Comparison of ENCODE assay signal across 9 cellular contexts in genomic region chr19:10758978-10759377, GRCh38. TPM values are rescaled to one million over a fixed set of nuclear protein-coding genes. Genes with fewer than 3 reads are reported as not detected.
A peak's percentile ranks its signal among the peaks of the same experiment; 100 is the strongest.
DNase-seq lines count a peak whose midpoint lies in the region; ATAC-seq and TF ChIP-seq lines count a peak whose summit lies in the region.
"Had no signal": no experiment of that assay in that cellular context is flagged by ENCODE, and none has a peak within 500 bp of the region (broad histone marks: within the 10 kb centered on the region; RNA-seq: fewer than 3 reads in every experiment).

No MANE protein-coding gene starts in this region.

- no peak for TF ChIP-seq EP300 in stomach (IDR thresholded peaks at IDR 0.05)

- peaks cover 3% of the 10 kb centered on the region for H3K9me3 Mint-ChIP-seq in activated naive CD4-positive, alpha-beta T cell treated with anti-CD3 and anti-CD28 coated beads for 36 hours
- H3K9me3 Mint-ChIP-seq in T-cell = no peaks in the 10 kb centered on the region

- peak overlapping the region; percentile 96 for H3K27ac Mint-ChIP-seq in activated naive CD4-positive, alpha-beta T cell treated with anti-CD3 and anti-CD28 coated beads for 36 hours
- H3K27ac Mint-ChIP-seq in T-cell = peak overlapping the region; percentile 83 to 95

- intact Hi-C loops in activated naive CD4-positive, alpha-beta T cell treated with anti-CD3 and anti-CD28 coated beads for 36 hours (cut with micrococcal nuclease) = loop anchor here (1.0 to 5.0 kb wide), 5 partner anchors 28 to 333 kb away; partner anchors contain the start of gene TMED1
- intact Hi-C loops in stomach (cut with DNase I; ENCODE audit: low total_unique reads) = no loop called here

- H3K36me3 Mint-ChIP-seq in activated naive CD4-positive, alpha-beta T cell treated with anti-CD3 and anti-CD28 coated beads for 36 hours (ENCODE audit: low read depth) = peaks cover 27% of the 10 kb centered on the region
- H3K36me3 Mint-ChIP-seq in T-cell = peaks cover 18% of the 10 kb centered on the region

- H3K4me3 Mint-ChIP-seq in activated naive CD4-positive, alpha-beta T cell treated with anti-CD3 and anti-CD28 coated beads for 36 hours = peak overlapping the region; percentile 71
- peak overlapping the region; percentile 50 to 69 (median 69) for H3K4me3 Mint-ChIP-seq in T-cell

- 82 to 88% (median 84%) methylated on average over 5 of the region's 5 CpGs for WGBS in stomach, 5 donors

- H3K9me3 ChIP-seq in stomach = no peaks in the 10 kb centered on the region

- H3K4me1 ChIP-seq in stomach = peaks cover 55 to 90% (median 68%) of the 10 kb centered on the region in 4 donors

- peaks cover 15 to 40% (median 34%) of the 10 kb centered on the region in 4 donors for H3K36me3 ChIP-seq in stomach

- no peak for TF ChIP-seq CTCF in epithelial cell of proximal tubule (conservative IDR thresholded peaks at IDR 0.05; ENCODE audit: low read depth, low read length)
- TF ChIP-seq CTCF in stomach (IDR thresholded peaks at IDR 0.05) = no peak

- ATAC-seq in T-cell (replicated peaks in 1 of 4) (no peak), GM21423 (IDR thresholded peaks at IDR 0.05; ENCODE audit: unreplicated experiment) (no peak)

- TF ChIP-seq POLR2A in stomach (IDR thresholded peaks at IDR 0.05) = no peak

- H3K4me3 ChIP-seq in epithelial cell of proximal tubule (ENCODE audit: low read depth, low read length) (peak overlapping the region; percentile 44), stomach (no peak overlapping the region)
- H3K4me3 ChIP-seq: coronary artery had no signal

- H3K27me3 Mint-ChIP-seq in activated naive CD4-positive, alpha-beta T cell treated with anti-CD3 and anti-CD28 coated beads for 36 hours (ENCODE audit: low read depth) = no peaks in the 10 kb centered on the region
- no peaks in the 10 kb centered on the region for H3K27me3 Mint-ChIP-seq in T-cell

- H3K27ac ChIP-seq in stomach = peak overlapping the region in 4 of 5 donors; percentile 53 to 86 (median 68)

- H3K4me1 Mint-ChIP-seq in activated naive CD4-positive, alpha-beta T cell treated with anti-CD3 and anti-CD28 coated beads for 36 hours (ENCODE audit: low read depth) = peaks cover 94% of the 10 kb centered on the region
- H3K4me1 Mint-ChIP-seq in T-cell = peaks cover 85 to 90% (median 89%) of the 10 kb centered on the region in 3 donors

- POLR2A ChIA-PET in T-cell (lab: Charles Lee) = interaction anchor here (0.5 to 0.6 kb wide), 4 partner anchors 16 to 643 kb away, joined by 3 to 7 read pairs (median 3); no protein-coding TSS in a partner anchor

- CTCF ChIA-PET in activated naive CD4-positive, alpha-beta T cell treated with anti-CD3 and anti-CD28 coated beads for 36 hours (lab: Charles Lee) = interaction anchor here (0.6 to 3.6 kb wide), 4 partner anchors 25 to 105 kb away, joined by 3 to 19 read pairs (median 6); partner anchors contain the start of gene DNM2
- CTCF ChIA-PET in T-cell (lab: Charles Lee) = interaction anchor here in 1 of 2 donors (0.5 to 3.6 kb wide), 6 partner anchors 38 to 799 kb away, joined by 3 to 45 read pairs (median 3); partner anchors contain the start of gene DNM2

- H3K27me3 ChIP-seq in stomach = no peaks in the 10 kb centered on the region

- DNase-seq in activated naive CD4-positive, alpha-beta T cell treated with anti-CD3 and anti-CD28 coated beads for 36 hours = no peak
- DNase-seq in activated naive CD4-positive, alpha-beta T cell treated with Interleukin-2 at 50 U/mL for 16 hours = no peak
- no peak for DNase-seq in T-cell
- DNase-seq in epithelial cell of proximal tubule (ENCODE audit: low read depth) = no peak
- no peak for DNase-seq in stomach
- DNase-seq in iPS-NIHi7 (ENCODE audit: extremely low spot score) = no peak
- no peak for DNase-seq in epidermal melanocyte (ENCODE audit: insufficient read length, low spot score)

RNA-seq across cellular contexts. Expression of gene DNM2, which starts 41.1 kb away (rescaled TPM):
- 100 to 1,000 TPM; 144 to 148 TPM for total RNA-seq in activated naive CD4-positive, alpha-beta T cell treated with anti-CD3 and anti-CD28 coated beads for 36 hours
- total RNA-seq in T-cell (100 to 1,000 TPM; 272 to 329 (median 297) TPM), epithelial cell of proximal tubule (94.5 and 103 TPM in 2 replicates), stomach (100 to 1,000 TPM; 270 to 541 (median 289) TPM)
- polyA plus RNA-seq in stomach = 100 to 1,000 TPM in 1 of 3 donors, 10 to 100 TPM in 2; 77.8 to 130 (median 83.6) TPM

RNA-seq across cellular contexts. Expression of gene QTRT1, which starts 57.7 kb away (rescaled TPM):
- total RNA-seq in activated naive CD4-positive, alpha-beta T cell treated with anti-CD3 and anti-CD28 coated beads for 36 hours = 10 to 100 TPM; 48.9 to 51.3 TPM
- total RNA-seq in T-cell (10 to 100 TPM; 47.7 to 68.1 (median 55.1) TPM), epithelial cell of proximal tubule (21.7 and 33.4 TPM in 2 replicates), stomach (100 to 1,000 TPM in 2 of 5 donors, 10 to 100 TPM in 3; 21.7 to 104 (median 66.5) TPM)
- polyA plus RNA-seq in stomach = 100 to 1,000 TPM; 113 to 153 (median 115) TPM
